19 cellular contexts compared by ENCODE assay signal in genomic region chr3:25527796-25528195, GRCh38.
A peak's percentile ranks its signal among the peaks of the same experiment; 100 is the strongest.
DNase-seq lines count a peak whose midpoint lies in the region; TF ChIP-seq lines count a peak whose summit lies in the region.
"Had no signal": no experiment of that assay in that cellular context is flagged by ENCODE, and none has a peak within 500 bp of the region (broad histone marks: within the 10 kb centered on the region; RNA-seq: fewer than 3 reads in every experiment).

No MANE protein-coding gene starts in this region.

- TF ChIP-seq CTCF in mammary epithelial cell (conservative IDR thresholded peaks at IDR 0.05 in 1 of 2, IDR thresholded peaks at IDR 0.05 in 1 of 2; ENCODE audit: extremely low read depth in 1 of 2, insufficient read depth in 1 of 2, low read depth in 1 of 2, low read length in 2 of 2) (no peak), MCF 10A (IDR thresholded peaks at IDR 0.05; ENCODE audit: unreplicated experiment) (no peak), hepatocyte (IDR thresholded peaks at IDR 0.05; ENCODE audit: poor library complexity) (no peak)

- intact Hi-C loops in mammary epithelial cell (cut with micrococcal nuclease): no loop called here
- intact Hi-C loops in MCF 10A (cut with micrococcal nuclease): no loop called here

- peaks cover 10% of the 10 kb centered on the region for H3K9me3 Mint-ChIP-seq in MCF 10A (ENCODE audit: unreplicated experiment)

- dilution Hi-C loops in mammary epithelial cell (cut with HindIII; ENCODE audit: low sequenced_read_pairs): no loop called here

- H3K27me3 Mint-ChIP-seq in MCF 10A (ENCODE audit: insufficient read depth, unreplicated experiment): no peaks in the 10 kb centered on the region
- H3K27me3 Mint-ChIP-seq: activated B cell treated with CpG ODN at 0.5 μM for 24 hours had no signal

- H3K79me2 ChIP-seq in mammary epithelial cell (ENCODE audit: insufficient read depth, low read length) (no peaks in the 10 kb centered on the region), hepatocyte (peaks cover 35% of the 10 kb centered on the region)

- H3K27ac Mint-ChIP-seq in MCF 10A (ENCODE audit: low read depth, unreplicated experiment): no peak overlapping the region
- H3K27ac Mint-ChIP-seq: activated B cell treated with CpG ODN at 0.5 μM for 24 hours; activated CD8-positive, alpha-beta T cell treated with anti-CD3 and anti-CD28 coated beads for 36 hours had no signal

- no peaks in the 10 kb centered on the region for H3K36me3 Mint-ChIP-seq in MCF 10A (ENCODE audit: insufficient read depth, unreplicated experiment)

- DNase-seq in mammary epithelial cell: no peak
- no peak for DNase-seq in MCF 10A (ENCODE audit: unreplicated experiment)
- peak; percentile 10 for DNase-seq in cerebellar cortex (ENCODE audit: low spot score)
- no peak for DNase-seq in hepatocyte (ENCODE audit: low spot score)
- DNase-seq in superior temporal gyrus (ENCODE audit: extremely low spot score): peak; percentile 60
- no peak for DNase-seq in 8988T
- no peak for DNase-seq in activated CD4-positive, alpha-beta T cell treated with anti-CD3 and anti-CD28 coated beads for 48 hours
- no peak for DNase-seq in stimulated activated CD8-positive, alpha-beta memory T cell treated with anti-CD3 and anti-CD28 coated beads, Interleukin-4, amount 100 ng/mL, for 48 hours
- DNase-seq: activated B cell treated with CpG ODN at 0.5 μM for 24 hours; activated CD8-positive, alpha-beta T cell treated with anti-CD3 and anti-CD28 coated beads for 36 hours; left lung; NCI-H2081; NCI-H524; SJCRH30; small intestine; T-helper 2 cell had no signal

- H3K4me3 ChIP-seq in mammary epithelial cell (replicated peaks in 1 of 3; ENCODE audit: insufficient read depth in 1 of 3, low read depth in 2 of 3, low read length in 3 of 3) (no peak overlapping the region), hepatocyte (no peak overlapping the region)
- H3K4me3 ChIP-seq: K562, left lung, SJCRH30, thyroid gland had no signal

- in situ Hi-C loops in mammary epithelial cell (cut with MboI; ENCODE audit: low sequenced_read_pairs in 2 of 2): no loop called here

- no peaks in the 10 kb centered on the region for H3K4me1 ChIP-seq in mammary epithelial cell (ENCODE audit: insufficient read depth, low read length)
- H3K4me1 ChIP-seq in hepatocyte (ENCODE audit: insufficient read depth): no peaks in the 10 kb centered on the region
- H3K4me1 ChIP-seq: left lung, SJCRH30 had no signal

- 16% methylated on average over 4 of the region's 4 CpGs for WGBS in mammary epithelial cell (ENCODE audit: low coverage, missing lambda C conversion rate)
- WGBS in hepatocyte (ENCODE audit: low lambda C conversion rate, missing lambda C conversion rate): 89% methylated on average over 4 of the region's 4 CpGs

- H3K36me3 ChIP-seq in mammary epithelial cell (ENCODE audit: insufficient read depth, low read length): no peaks in the 10 kb centered on the region
- H3K36me3 ChIP-seq in hepatocyte (replicated peaks; ENCODE audit: insufficient read depth, low read depth): no peaks in the 10 kb centered on the region
- H3K36me3 ChIP-seq: left lung, SJCRH30, thyroid gland had no signal

- H3K4me3 Mint-ChIP-seq in MCF 10A (ENCODE audit: unreplicated experiment): no peak overlapping the region
- H3K4me3 Mint-ChIP-seq: activated B cell treated with CpG ODN at 0.5 μM for 24 hours; activated CD8-positive, alpha-beta T cell treated with anti-CD3 and anti-CD28 coated beads for 36 hours had no signal

- H3K9ac ChIP-seq in mammary epithelial cell (ENCODE audit: insufficient read depth, low read length): no peak overlapping the region

- H2AFZ ChIP-seq in mammary epithelial cell (ENCODE audit: low read depth, low read length): peak overlapping the region; percentile 21
- no peak overlapping the region for H2AFZ ChIP-seq in hepatocyte

- H4K20me1 ChIP-seq in mammary epithelial cell (ENCODE audit: insufficient read depth, low read length) (no peaks in the 10 kb centered on the region), hepatocyte (ENCODE audit: insufficient read depth, poor library complexity, severe bottlenecking) (no peaks in the 10 kb centered on the region)

- H3K27me3 ChIP-seq in mammary epithelial cell (ENCODE audit: insufficient read depth, low read length) (no peaks in the 10 kb centered on the region), hepatocyte (no peaks in the 10 kb centered on the region)
- H3K27me3 ChIP-seq: left lung, thyroid gland had no signal

- no peaks in the 10 kb centered on the region for H3K9me2 ChIP-seq in hepatocyte (replicated peaks; ENCODE audit: insufficient read depth)

- H3K27ac ChIP-seq in mammary epithelial cell (ENCODE audit: insufficient read depth, low read depth, low read length) (no peak overlapping the region), hepatocyte (peak overlapping the region; percentile 12)
- H3K27ac ChIP-seq: C4-2B, left lung, SJCRH30, thyroid gland had no signal

- CTCF ChIA-PET in mammary epithelial cell (lab: Charles Lee; ENCODE audit: low non-redundant PET): no interaction called here
- CTCF ChIA-PET in MCF 10A (lab: Yijun Ruan, JAX): no interaction called here

- H3K4me2 ChIP-seq in mammary epithelial cell (ENCODE audit: insufficient read depth, low read depth, low read length) (no peak overlapping the region), hepatocyte (no peak overlapping the region)

- no peaks in the 10 kb centered on the region for H3K4me1 Mint-ChIP-seq in MCF 10A (ENCODE audit: insufficient read depth, unreplicated experiment)
- H3K4me1 Mint-ChIP-seq: activated B cell treated with CpG ODN at 0.5 μM for 24 hours had no signal

- POLR2A ChIA-PET in MCF 10A (lab: Yijun Ruan, JAX): no interaction called here

- H3K9me3 ChIP-seq in mammary epithelial cell (replicated peaks; ENCODE audit: insufficient read depth, low read length): peaks cover 7% of the 10 kb centered on the region
- H3K9me3 ChIP-seq in hepatocyte (ENCODE audit: low read depth): no peaks in the 10 kb centered on the region
- H3K9me3 ChIP-seq: thyroid gland had no signal

- BruUV-seq in mammary epithelial cell (replicated peaks; lab: Mats Ljungman, UMichigan) (no TSS peak), MCF 10A (replicated peaks; lab: Mats Ljungman, UMichigan) (no TSS peak)

Comparison
In these comparisons a context has a peak if more than half of its experiments do, and no peak if none do; other contexts are left out.
1. DNase-seq: peak in cerebellar cortex (single experiment) and superior temporal gyrus (single experiment); none in mammary epithelial cell (single experiment), MCF 10A (single experiment), hepatocyte (single experiment), 8988T (single experiment), activated CD4-positive, alpha-beta T cell treated with anti-CD3 and anti-CD28 coated beads for 48 hours (single experiment) and stimulated activated CD8-positive, alpha-beta memory T cell treated with anti-CD3 and anti-CD28 coated beads, Interleukin-4, amount 100 ng/mL, for 48 hours (single experiment).